ENCODE assay signal across 32 cellular contexts in the genomic region with DNA sequence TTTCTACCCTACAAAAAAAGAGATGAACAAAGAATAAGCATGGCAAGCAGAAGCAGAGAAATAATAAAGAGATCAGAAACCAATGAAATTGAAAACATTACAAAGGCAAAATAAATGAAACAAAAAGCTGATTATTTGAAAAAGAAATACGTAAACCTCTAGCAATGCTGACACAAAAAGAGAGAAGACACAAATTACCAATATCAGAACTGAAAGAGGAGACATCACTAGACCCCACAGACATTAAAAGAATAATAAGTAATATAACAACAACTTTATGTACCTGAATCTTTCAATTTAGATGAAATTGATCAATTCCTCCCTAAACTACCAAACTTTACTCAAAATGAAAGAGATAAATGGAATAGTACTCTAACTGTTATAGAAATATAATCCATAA.
"Had no signal": no experiment of that assay in that cellular context is flagged by ENCODE, and none has a peak within 500 bp of the region (broad histone marks: within the 10 kb centered on the region; RNA-seq: fewer than 3 reads in every experiment).

No MANE protein-coding gene starts in this region.

- H3K4me3 ChIP-seq: body of pancreas, breast epithelium, Peyer's patch, SJSA1 had no signal

- H3K27me3 ChIP-seq: body of pancreas, Peyer's patch, SJSA1 had no signal

- H3K27ac ChIP-seq: body of pancreas, breast epithelium, Peyer's patch, SJSA1, VCaP had no signal

- ATAC-seq: activated T-cell treated with anti-CD3 and anti-CD28 coated beads, Interleukin-2, amount 50 U/mL, for 72 hours; activated T-helper 17 cell treated with anti-CD3 and anti-CD28 coated beads, Interleukin-2, amount 50 U/mL, for 72 hours; body of pancreas; PC-3 had no signal

- H3K36me3 ChIP-seq: breast epithelium, Peyer's patch, SJSA1 had no signal

- H3K9me3 ChIP-seq: breast epithelium, Peyer's patch, SJSA1, SK-N-SH had no signal

- H3K4me1 ChIP-seq: body of pancreas, breast epithelium, Peyer's patch, SJSA1 had no signal

- DNase-seq: activated B cell treated with CpG ODN at 0.5 μM for 24 hours; activated CD4-positive, alpha-beta memory T cell treated with anti-CD3 and anti-CD28 coated beads for 36 hours; activated CD4-positive, alpha-beta T cell treated with anti-CD3 and anti-CD28 coated beads for 4 hours; activated CD4-positive, alpha-beta T cell treated with anti-CD3 and anti-CD28 coated beads, Interleukin-2, amount 50 U/mL, for 1 hour; activated CD4-positive, CD25-positive, alpha-beta regulatory T cell treated with anti-CD3 and anti-CD28 coated beads, Interleukin-2, amount 50 U/mL, for 72 hours; activated effector memory CD4-positive, alpha-beta T cell treated with anti-CD3 and anti-CD28 coated beads, Interleukin-2, amount 50 U/mL, for 16 hours; activated naive CD4-positive, alpha-beta T cell treated with Interleukin-2 at 50 U/mL for 16 hours; activated naive CD8-positive, alpha-beta T cell treated with anti-CD3 and anti-CD28 coated beads, Interleukin-2, amount 10 ng/mL, durations not matched to agents 7 days and 5 days; activated T-cell treated with anti-CD3 and anti-CD28 coated beads, Interleukin-2, amount 50 U/mL, for 1 hour; activated T-cell treated with anti-CD3 and anti-CD28 coated beads, Interleukin-2, amount 50 U/mL, for 72 hours; amygdala; body of pancreas; MM.1S; MV-4-11; NCI-H1092; NCI-H1436 treated with DMSO at 0.1 percent for 48 hours; NCI-H1694 treated with DMSO at 0.1 percent for 48 hours; NCI-H2029; NCI-H345; NCI-H524 treated with DMSO at 0.1 percent for 48 hours; PC-3; Peyer's patch; RPMI8226; SHP77 treated with DMSO at 0.1 percent for 48 hours; SK-N-SH; T-helper 1 cell; T-helper 2 cell; T-helper 9 cell had no signal
